ENCODE assay signal across 17 cellular contexts in the genomic region with DNA sequence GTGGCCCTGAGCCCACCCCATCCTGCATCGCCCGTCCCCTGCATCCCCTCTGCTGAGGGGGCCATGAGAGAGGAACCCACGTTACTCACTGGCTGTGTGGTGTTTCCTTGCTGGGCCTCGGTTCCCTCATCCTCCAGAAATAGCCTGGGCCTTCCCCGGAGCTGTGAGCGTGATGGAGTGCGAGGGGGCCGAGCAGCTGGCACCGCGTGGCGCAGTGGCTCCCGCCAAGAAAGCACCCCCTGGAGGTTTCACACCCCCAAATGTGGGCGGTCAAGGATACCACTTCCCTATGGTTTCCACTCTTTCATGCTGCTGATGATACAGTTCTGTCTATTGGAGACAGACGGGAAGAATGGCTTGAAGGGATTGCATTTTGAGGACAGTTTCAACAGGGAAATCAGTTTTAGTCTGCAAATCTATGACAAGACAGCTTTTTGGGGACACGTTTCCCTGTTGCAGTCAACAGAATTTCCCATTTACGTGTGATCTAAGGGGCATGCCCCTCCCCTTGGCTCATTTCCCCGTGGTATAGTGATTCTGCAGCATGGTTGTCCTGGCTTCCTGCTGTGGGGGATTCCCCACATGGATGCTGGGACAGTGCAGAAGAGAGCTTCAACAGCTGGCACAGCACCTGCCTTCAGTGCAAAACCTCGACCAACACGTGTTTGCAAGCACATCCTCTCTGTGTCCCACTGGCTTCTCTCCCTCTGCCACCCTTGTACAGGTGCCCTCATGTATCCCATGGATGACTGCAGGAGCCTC.
DNase-seq lines count a peak whose midpoint lies in the region; TF ChIP-seq lines count a peak whose summit lies in the region.
"Had no signal": no experiment of that assay in that cellular context is flagged by ENCODE, and none has a peak within 500 bp of the region (broad histone marks: within the 10 kb centered on the region; RNA-seq: fewer than 3 reads in every experiment).

No MANE protein-coding gene starts in this region.

- H3K4me3 Mint-ChIP-seq in immature natural killer cell, result no peak overlapping the region
- no peak overlapping the region for H3K4me3 Mint-ChIP-seq in MCF 10A (ENCODE audit: unreplicated experiment)
- H3K4me3 Mint-ChIP-seq: CD14-positive monocyte had no signal

- intact Hi-C loops in MCF 10A (cut with micrococcal nuclease), result no loop called here

- no TSS peak for BruUV-seq in MCF 10A (replicated peaks; lab: Mats Ljungman, UMichigan)

- H3K36me3 Mint-ChIP-seq in immature natural killer cell (peaks cover 0 to 5% (median 5%) of the 10 kb centered on the region in 3 donors), MCF 10A (ENCODE audit: insufficient read depth, unreplicated experiment) (no peaks in the 10 kb centered on the region)
- H3K36me3 Mint-ChIP-seq: CD14-positive monocyte had no signal

- no peak overlapping the region for H3K27ac Mint-ChIP-seq in immature natural killer cell
- H3K27ac Mint-ChIP-seq in MCF 10A (ENCODE audit: low read depth, unreplicated experiment), result no peak overlapping the region

- POLR2A ChIA-PET in MCF 10A (lab: Yijun Ruan, JAX), result no interaction called here

- H3K36me3 ChIP-seq in H7 (replicated peaks; ENCODE audit: control insufficient read depth, insufficient read depth, low read length), result no peaks in the 10 kb centered on the region

- CTCF ChIA-PET in MCF 10A (lab: Yijun Ruan, JAX), result no interaction called here

- TF ChIP-seq CTCF in MCF 10A (IDR thresholded peaks at IDR 0.05; ENCODE audit: unreplicated experiment), result no peak

- DNase-seq in NCI-H345 (lab: John Stamatoyannopoulos, UW) (peak; percentile 11), NCI-H345 treated with DMSO at 0.1 percent for 48 hours (lab: John Stamatoyannopoulos, UW; ENCODE audit: unreplicated experiment) (no peak), H7 (peak; percentile 51), kidney tubule cell (ENCODE audit: low spot score) (peak; percentile 13), immature natural killer cell (no peak), MCF 10A (ENCODE audit: unreplicated experiment) (no peak), HuH-7.5 (ENCODE audit: low spot score) (no peak), NCI-H2171 (lab: John Stamatoyannopoulos, UW) (no peak)
- DNase-seq: DMS 273 treated with DMSO at 0.1 percent for 48 hours, NCI-H1092 treated with DMSO at 0.1 percent for 48 hours, NCI-H187, NCI-H446 treated with DMSO at 0.1 percent for 48 hours, NCI-H774, RPMI8226, SHP77 treated with DMSO at 0.1 percent for 48 hours had no signal

- no peaks in the 10 kb centered on the region for H3K4me1 Mint-ChIP-seq in immature natural killer cell
- no peaks in the 10 kb centered on the region for H3K4me1 Mint-ChIP-seq in MCF 10A (ENCODE audit: insufficient read depth, unreplicated experiment)
- H3K4me1 Mint-ChIP-seq: CD14-positive monocyte had no signal

- H3K9me3 Mint-ChIP-seq in immature natural killer cell, result peaks cover 0 to 5% (median 3%) of the 10 kb centered on the region in 6 donors
- H3K9me3 Mint-ChIP-seq in MCF 10A (ENCODE audit: unreplicated experiment), result no peaks in the 10 kb centered on the region

- H3K4me3 ChIP-seq in H7 (ENCODE audit: insufficient read depth, low read depth, low read length), result no peak overlapping the region
- H3K4me3 ChIP-seq: A549 had no signal

- H3K27me3 Mint-ChIP-seq in immature natural killer cell (ENCODE audit: low read depth in 3 of 3) (peaks cover 0 to 5% (median 3%) of the 10 kb centered on the region in 3 donors), MCF 10A (ENCODE audit: insufficient read depth, unreplicated experiment) (no peaks in the 10 kb centered on the region)

- H3K27me3 ChIP-seq in H7 (ENCODE audit: control insufficient read depth, insufficient read depth, low read length), result no peaks in the 10 kb centered on the region

Comparison
In these comparisons a context has a peak if more than half of its experiments do, and no peak if none do; other contexts are left out.
1. DNase-seq: peak in NCI-H345 (single experiment), H7 (single experiment) and kidney tubule cell (single experiment); none in NCI-H345 treated with DMSO at 0.1 percent for 48 hours (single experiment), immature natural killer cell (0 of 3), MCF 10A (single experiment), HuH-7.5 (single experiment) and NCI-H2171 (single experiment).